Comparison of ENCODE assay signal across 8 cellular contexts in genomic region chr10:60732240-60733188, GRCh38. TPM values are rescaled to one million over a fixed set of nuclear protein-coding genes. Genes with fewer than 3 reads are reported as not detected.
A peak's percentile ranks its signal among the peaks of the same experiment; 100 is the strongest.
DNase-seq lines count a peak whose midpoint lies in the region; ATAC-seq and TF ChIP-seq lines count a peak whose summit lies in the region.

No MANE protein-coding gene starts in this region.

- H3K4me1 Mint-ChIP-seq in endodermal cell, result peaks cover 27% of the 10 kb centered on the region
- H3K4me1 Mint-ChIP-seq in nephron progenitor cell, result peaks cover 9% of the 10 kb centered on the region

- ATAC-seq in HG03280 (IDR thresholded peaks at IDR 0.05; ENCODE audit: unreplicated experiment) (peak; percentile 26), GM18858 (IDR thresholded peaks at IDR 0.05; ENCODE audit: unreplicated experiment) (no peak)

- peak overlapping the region; percentile 87 for H3K4me3 Mint-ChIP-seq in endodermal cell
- peak overlapping the region; percentile 86 for H3K4me3 Mint-ChIP-seq in nephron progenitor cell

- TF ChIP-seq CTCF in VCaP (conservative IDR thresholded peaks at IDR 0.05) (no peak), endodermal cell (conservative IDR thresholded peaks at IDR 0.05) (no peak), nephron progenitor cell (IDR thresholded peaks at IDR 0.05) (no peak)

- peaks cover 4% of the 10 kb centered on the region for H3K27me3 Mint-ChIP-seq in endodermal cell (ENCODE audit: insufficient read depth)
- peaks cover 37% of the 10 kb centered on the region for H3K27me3 Mint-ChIP-seq in nephron progenitor cell (ENCODE audit: low read depth, poor library complexity)

- peaks cover 14% of the 10 kb centered on the region for H3K4me1 ChIP-seq in endodermal cell (ENCODE audit: control insufficient read depth, insufficient read depth, low read length)

- WGBS in endodermal cell (ENCODE audit: insufficient coverage in 1 of 2, insufficient read length in 1 of 2), 2 experiments, result 3 to 4% methylated on average over 11 to 47 of the region's 47 CpGs

- peak; percentile 52 for DNase-seq in activated T-cell treated with anti-CD3 and anti-CD28 coated beads, Interleukin-2, amount 50 U/mL, for 1 hour
- no peak for DNase-seq in activated T-cell treated with anti-CD3 and anti-CD28 coated beads for 4 hours
- DNase-seq in endodermal cell, result peak; percentile 75
- peak; percentile 30 for DNase-seq in nephron progenitor cell
- no peak for DNase-seq in NCI-H187 (lab: John Stamatoyannopoulos, UW)

- H3K27ac ChIP-seq in VCaP, result peak overlapping the region; percentile 99
- no peak overlapping the region for H3K27ac ChIP-seq in endodermal cell (ENCODE audit: low read depth, low read length)

- H3K27ac Mint-ChIP-seq in endodermal cell, result peak overlapping the region; percentile 91
- no peak overlapping the region for H3K27ac Mint-ChIP-seq in nephron progenitor cell

- H3K4me3 ChIP-seq in endodermal cell (ENCODE audit: low read length), result peak overlapping the region; percentile 84

- H3K9me3 Mint-ChIP-seq in endodermal cell (no peaks in the 10 kb centered on the region), nephron progenitor cell (no peaks in the 10 kb centered on the region)

- H3K9ac ChIP-seq in endodermal cell (ENCODE audit: extremely low read depth, low read length, poor library complexity, severe bottlenecking), result peak overlapping the region; percentile 50

- no peaks in the 10 kb centered on the region for H3K36me3 ChIP-seq in endodermal cell (ENCODE audit: control insufficient read depth, insufficient read depth, low read length)

- H3K27me3 ChIP-seq in endodermal cell (ENCODE audit: control insufficient read depth, insufficient read depth, low read length, poor library complexity, severe bottlenecking), result peaks cover 21% of the 10 kb centered on the region

- no peaks in the 10 kb centered on the region for H3K9me3 ChIP-seq in endodermal cell (ENCODE audit: control insufficient read depth, low read length)

- H3K36me3 Mint-ChIP-seq in endodermal cell (ENCODE audit: low read depth) (peaks cover 2% of the 10 kb centered on the region), nephron progenitor cell (ENCODE audit: low read depth) (no peaks in the 10 kb centered on the region)

RNA-seq across cellular contexts. Expression of gene CDK1, which starts 45.8 kb away (rescaled TPM):
- 100 to 1,000 TPM in 1 of 2 donors, 10 to 100 TPM in 1; 78.3 to 145 TPM for total RNA-seq in endodermal cell
- 182 TPM for polyA plus RNA-seq in endodermal cell (2013, experiment 1 of 2)
- polyA plus RNA-seq in endodermal cell (2013, experiment 2 of 2), result 182 TPM

Comparison
In these comparisons a context has a peak if more than half of its experiments do, and no peak if none do; other contexts are left out.
1. DNase-seq: peak in activated T-cell treated with anti-CD3 and anti-CD28 coated beads, Interleukin-2, amount 50 U/mL, for 1 hour (single experiment), endodermal cell (single experiment) and nephron progenitor cell (single experiment); none in activated T-cell treated with anti-CD3 and anti-CD28 coated beads for 4 hours (single experiment) and NCI-H187 (0 of 2).